In the genomic region with DNA sequence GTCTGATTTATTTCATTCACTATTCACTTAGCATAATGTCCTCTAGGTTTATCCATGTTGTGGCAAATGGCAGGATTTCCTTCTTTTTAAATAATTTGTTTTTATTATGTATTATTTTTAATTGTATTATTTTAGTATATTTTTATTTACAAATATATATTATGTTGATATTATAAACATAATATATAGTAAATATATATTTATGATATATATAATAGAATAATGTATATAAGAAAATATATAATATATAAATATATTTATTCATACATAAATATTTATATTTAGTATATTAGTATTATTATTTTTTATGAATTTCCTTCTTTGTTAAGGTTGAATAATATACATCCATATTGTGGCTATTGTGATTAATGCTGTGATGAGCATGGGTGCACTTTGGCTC, we compare ENCODE assay signal across 28 cellular contexts. TPM values are rescaled to one million over a fixed set of nuclear protein-coding genes. Genes with fewer than 3 reads are reported as not detected.
"Had no signal": no experiment of that assay in that cellular context is flagged by ENCODE, and none has a peak within 500 bp of the region (broad histone marks: within the 10 kb centered on the region; RNA-seq: fewer than 3 reads in every experiment).

No MANE protein-coding gene starts in this region.

- H3K27me3 ChIP-seq: esophagus squamous epithelium, left lung, neural progenitor cell, ovary, right lobe of liver, suprapubic skin, transverse colon, upper lobe of right lung, uterus had no signal

- H3K4me2 ChIP-seq: neural progenitor cell, smooth muscle cell had no signal

- FAIRE-seq: keratinocyte had no signal

- ATAC-seq: left cardiac atrium; left lung; naive thymus-derived CD4-positive, alpha-beta T cell; stimulated activated naive CD8-positive, alpha-beta T cell treated with anti-CD3 and anti-CD28 coated beads, Interleukin-15, amount 100 ng/mL, for 72 hours; upper lobe of right lung had no signal

- H3K27ac ChIP-seq: coronary artery, esophagus squamous epithelium, left lung, neural progenitor cell, ovary, suprapubic skin, transverse colon, upper lobe of right lung, uterus had no signal

- H3K9me3 ChIP-seq: ovary, right lobe of liver, upper lobe of right lung, uterus had no signal

- DNase-seq: effector memory CD4-positive, alpha-beta T cell; erythroblast; esophagus squamous epithelium; foreskin melanocyte; left cardiac atrium; left lung; mesenchymal stem cell; naive thymus-derived CD4-positive, alpha-beta T cell; ovary; right lobe of liver; stimulated activated CD4-positive, alpha-beta T cell treated with anti-CD3 and anti-CD28 coated beads, Interleukin-12 subunit alpha, Interleukin-12 subunit beta, amount 100 ng/mL, for 4 hours; stimulated activated CD4-positive, alpha-beta T cell treated with anti-CD3 and anti-CD28 coated beads, Interleukin-1b, Interleukin-23, amount 100 ng/mL, for 48 hours; stimulated activated CD4-positive, alpha-beta T cell treated with anti-CD3 and anti-CD28 coated beads, Interleukin-4, amount 100 ng/mL, for 1 hour; stimulated activated CD8-positive, alpha-beta memory T cell treated with anti-CD3 and anti-CD28 coated beads, Interleukin-4, amount 100 ng/mL, for 48 hours; stimulated activated naive CD4-positive, alpha-beta T cell; stimulated activated naive CD8-positive, alpha-beta T cell treated with anti-CD3 and anti-CD28 coated beads, Interleukin-15, amount 100 ng/mL, for 72 hours; transverse colon; upper lobe of right lung; uterus had no signal

- H3K4me3 ChIP-seq: coronary artery, esophagus squamous epithelium, left lung, neural progenitor cell, ovary, right lobe of liver, smooth muscle cell, suprapubic skin, transverse colon, upper lobe of right lung, uterus had no signal

- H3K36me3 ChIP-seq: esophagus squamous epithelium, left lung, neural progenitor cell, ovary, right lobe of liver, suprapubic skin, transverse colon, upper lobe of right lung, uterus had no signal

- H3K4me1 ChIP-seq: left lung, neural progenitor cell, suprapubic skin, transverse colon, upper lobe of right lung, uterus had no signal

- H3K9ac ChIP-seq: neural progenitor cell had no signal

RNA-seq across cellular contexts. Expression of gene CYP2C18, which starts 52.5 kb away (rescaled TPM):
- total RNA-seq: dermis blood vessel endothelial cell; lung microvascular endothelial cell; mesothelial cell of epicardium; naive thymus-derived CD4-positive, alpha-beta T cell; progenitor cell of endocrine pancreas; uterus had no signal
